8 cellular contexts compared by ENCODE assay signal in the genomic region with DNA sequence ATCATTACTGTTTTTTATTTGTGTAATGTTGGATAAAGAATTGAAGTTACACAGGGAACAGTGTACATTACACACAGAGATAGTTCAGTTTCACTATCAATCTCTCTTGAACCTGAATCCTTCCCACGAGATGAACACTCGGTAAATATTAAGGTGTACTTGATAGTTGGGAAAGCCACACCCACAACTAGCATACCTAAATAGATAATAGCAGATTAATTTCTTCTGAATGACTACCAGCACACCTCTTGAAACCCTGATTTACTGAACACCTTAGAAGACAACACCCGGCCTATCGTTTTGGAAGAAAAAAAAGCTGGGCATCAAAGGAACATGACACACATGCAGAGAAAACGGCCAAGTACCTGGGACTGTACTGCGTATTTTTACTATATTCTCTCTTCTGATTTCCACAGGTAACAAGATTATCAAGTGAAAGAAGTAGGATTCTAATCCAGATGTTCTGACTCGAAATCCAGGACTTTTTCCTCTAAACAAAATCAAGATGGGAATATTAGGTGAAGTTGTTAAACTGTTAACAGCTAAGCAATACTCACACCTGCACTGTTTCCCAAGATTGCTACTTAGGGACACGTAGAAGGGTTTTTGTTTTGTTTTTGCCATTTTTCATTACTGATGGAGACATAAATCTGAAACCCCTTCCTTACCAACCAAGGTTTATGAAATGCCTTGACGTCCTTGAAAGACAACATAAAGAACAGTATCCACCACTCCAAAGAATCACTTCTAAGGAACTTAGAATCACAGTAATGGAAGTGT. TPM values are rescaled to one million over a fixed set of nuclear protein-coding genes. Genes with fewer than 3 reads are reported as not detected.
DNase-seq lines count a peak whose midpoint lies in the region; TF ChIP-seq lines count a peak whose summit lies in the region.

No MANE protein-coding gene starts in this region.

- peaks cover 32% of the 10 kb centered on the region for H3K4me1 Mint-ChIP-seq in chondrocyte (ENCODE audit: low read depth)

- H3K4me3 ChIP-seq in BJ (ENCODE audit: low read depth, low read length) (peak overlapping the region; percentile 99), LNCaP clone FGC (ENCODE audit: low read depth, low read length) (peak overlapping the region; percentile 94), mucosa of rectum (ENCODE audit: low read length in 2 of 2) (peak overlapping the region; percentile 84 to 98)

- H3K9me3 Mint-ChIP-seq in chondrocyte (ENCODE audit: low read depth): peaks cover 7% of the 10 kb centered on the region

- TF ChIP-seq CTCF in BJ (IDR thresholded peaks at IDR 0.05; ENCODE audit: insufficient read depth, low read depth, low read length): no peak
- TF ChIP-seq CTCF in LNCaP clone FGC (IDR thresholded peaks at IDR 0.05; ENCODE audit: control insufficient read depth, extremely low read depth, insufficient read depth): no peak
- TF ChIP-seq CTCF in chondrocyte (IDR thresholded peaks at IDR 0.05): no peak

- POLR2A ChIA-PET in BJ (lab: Charles Lee): no interaction called here

- DNase-seq in BJ (ENCODE audit: low read depth) (no peak), LNCaP clone FGC (ENCODE audit: low read depth) (no peak), chondrocyte (ENCODE audit: low spot score) (no peak), HCEC 1CT (no peak), germinal center (ENCODE audit: low spot score) (no peak), SKM-1 (lab: John Stamatoyannopoulos, UW; ENCODE audit: unreplicated experiment) (no peak)
- DNase-seq in activated CD4-positive, alpha-beta T cell treated with anti-CD3 and anti-CD28 coated beads, Interleukin-2, amount 50 U/mL, for 48 hours: no peak

- peak overlapping the region; percentile 96 for H3K27ac Mint-ChIP-seq in chondrocyte (ENCODE audit: unreplicated experiment)

- peaks cover 4% of the 10 kb centered on the region for H3K36me3 Mint-ChIP-seq in chondrocyte (ENCODE audit: low read depth)

- H3K4me3 Mint-ChIP-seq in chondrocyte (ENCODE audit: unreplicated experiment): peak overlapping the region; percentile 95

- H3K27ac ChIP-seq in mucosa of rectum (ENCODE audit: low read depth in 2 of 2, low read length in 2 of 2): peak overlapping the region; percentile 96 to 98

- no peaks in the 10 kb centered on the region for H3K36me3 ChIP-seq in BJ (ENCODE audit: control insufficient read depth, insufficient read depth, low read length)
- H3K36me3 ChIP-seq in mucosa of rectum (ENCODE audit: control insufficient read depth in 2 of 2, insufficient read depth in 2 of 2, low read length in 2 of 2): no peaks in the 10 kb centered on the region

- no peaks in the 10 kb centered on the region for H3K9me3 ChIP-seq in mucosa of rectum (ENCODE audit: control insufficient read depth in 2 of 2, low read length in 2 of 2)

- CTCF ChIA-PET in BJ (lab: Yijun Ruan, JAX): no interaction called here

- peak overlapping the region; percentile 98 to 99 for H3K9ac ChIP-seq in mucosa of rectum (ENCODE audit: low read depth in 1 of 2, low read length in 2 of 2)

- H3K4me1 ChIP-seq in mucosa of rectum (ENCODE audit: control insufficient read depth in 2 of 2, insufficient read depth in 2 of 2, low read length in 2 of 2): peaks cover 6 to 10% of the 10 kb centered on the region in 2 donors

- no peaks in the 10 kb centered on the region for H3K27me3 Mint-ChIP-seq in chondrocyte (ENCODE audit: low read depth)

- no peaks in the 10 kb centered on the region for H3K27me3 ChIP-seq in BJ (ENCODE audit: control insufficient read depth, insufficient read depth, low read length)
- H3K27me3 ChIP-seq in mucosa of rectum (ENCODE audit: control insufficient read depth in 2 of 2, insufficient read depth in 2 of 2, low read length in 2 of 2): no peaks in the 10 kb centered on the region

RNA-seq across cellular contexts. Expression of gene CCDC186, which starts 1.0 kb away (rescaled TPM):
- polyA plus RNA-seq in BJ (2011; rRNA removed): 2.2 and 5.4 TPM in 2 replicates
- polyA minus RNA-seq in BJ (2011; rRNA and poly(A)+ RNA removed): 3.0 and 4.3 TPM in 2 replicates
- 19.2 to 26.8 TPM (median 20.4 TPM) in 3 replicates for total RNA-seq in chondrocyte

RNA-seq across cellular contexts. Expression of gene TDRD1, which starts 6.2 kb away (rescaled TPM):
- polyA plus RNA-seq in BJ (2011; rRNA removed): 0.01 TPM in 1 of 2 replicates, not detected in the other
- not detected in 2 replicates for polyA minus RNA-seq in BJ (2011; rRNA and poly(A)+ RNA removed)
- not detected in 3 replicates for total RNA-seq in chondrocyte
